ENCODE assay signal across 9 cellular contexts in the genomic region with DNA sequence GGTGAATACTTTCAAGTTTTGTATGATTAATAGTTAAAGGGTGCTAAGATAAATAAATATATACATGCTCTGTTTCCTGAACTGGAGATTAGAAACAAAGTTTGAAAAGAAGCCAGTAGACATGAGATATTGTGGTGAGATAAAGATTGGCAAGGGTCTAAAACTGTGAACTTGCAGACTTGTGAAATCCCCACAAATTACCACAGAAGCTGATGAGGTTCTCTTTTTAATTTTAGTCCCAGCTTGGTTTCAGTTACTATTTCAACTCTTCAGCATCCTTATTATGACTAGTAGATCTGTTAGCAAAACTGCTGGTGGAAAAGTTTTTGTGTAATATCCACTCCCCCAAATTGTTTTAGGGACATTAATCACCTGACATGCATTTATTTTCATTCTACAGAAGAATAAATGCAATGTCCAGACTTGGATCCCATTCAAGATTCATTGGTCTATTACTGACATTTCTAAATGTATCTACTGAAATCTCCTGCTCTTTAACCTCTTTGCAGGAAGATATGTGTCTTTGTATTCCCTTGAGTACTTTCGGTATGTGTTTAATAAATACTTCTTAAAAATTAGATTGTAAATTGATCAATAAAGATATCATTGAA. TPM values are rescaled to one million over a fixed set of nuclear protein-coding genes. Genes with fewer than 3 reads are reported as not detected.
DNase-seq lines count a peak whose midpoint lies in the region; ATAC-seq and TF ChIP-seq lines count a peak whose summit lies in the region.
"Had no signal": no experiment of that assay in that cellular context is flagged by ENCODE, and none has a peak within 500 bp of the region (broad histone marks: within the 10 kb centered on the region; RNA-seq: fewer than 3 reads in every experiment).

No MANE protein-coding gene starts in this region.

- H4K20me1 ChIP-seq in MM.1S (ENCODE audit: insufficient read depth, low read length) = no peaks in the 10 kb centered on the region

- peak; percentile 51 for ATAC-seq in GM18511 (IDR thresholded peaks at IDR 0.05; ENCODE audit: unreplicated experiment)
- ATAC-seq in HG02588 (IDR thresholded peaks at IDR 0.05; ENCODE audit: unreplicated experiment) = peak; percentile 31
- ATAC-seq: HCT116 had no signal

- H3K4me2 ChIP-seq in MM.1S (ENCODE audit: low read depth, low read length) = peak overlapping the region; percentile 68

- no peaks in the 10 kb centered on the region for H3K9me2 ChIP-seq in MM.1S (replicated peaks; ENCODE audit: insufficient read depth, low read length)

- H3K9ac ChIP-seq in MM.1S (ENCODE audit: low read length) = peak overlapping the region; percentile 75

- H3K36me3 ChIP-seq in MM.1S (replicated peaks; ENCODE audit: insufficient read depth, low read length) (no peaks in the 10 kb centered on the region), suprapubic skin (no peaks in the 10 kb centered on the region), WERI-Rb-1 (no peaks in the 10 kb centered on the region)

- H3K79me2 ChIP-seq in MM.1S (ENCODE audit: low read length) = peaks cover 78% of the 10 kb centered on the region

- 97% methylated on average over 1 of the region's 1 CpG for WGBS in suprapubic skin

- no peak overlapping the region for H2AFZ ChIP-seq in MM.1S (ENCODE audit: low read length)

- no peak for TF ChIP-seq POLR2A in suprapubic skin (IDR thresholded peaks at IDR 0.05)

- peaks cover 57% of the 10 kb centered on the region for H3F3A ChIP-seq in MM.1S (ENCODE audit: insufficient read depth, low read length)

- peak; percentile 91 for DNase-seq in MM.1S
- DNase-seq in fibroblast of villous mesenchyme (ENCODE audit: low read depth) = peak; percentile 58
- DNase-seq in NCI-H2081 treated with DMSO at 0.1 percent for 48 hours (lab: John Stamatoyannopoulos, UW) = no peak
- DNase-seq in suprapubic skin (ENCODE audit: low spot score in 2 of 2) = no peak
- DNase-seq in HUDEP-2 (lab: John Stamatoyannopoulos, UW; ENCODE audit: unreplicated experiment in 76 of 76) = no peak
- no peak for DNase-seq in WERI-Rb-1

- H3K27me3 ChIP-seq in MM.1S (replicated peaks; ENCODE audit: insufficient read depth, low read length) (no peaks in the 10 kb centered on the region), suprapubic skin (peaks cover 3% of the 10 kb centered on the region), WERI-Rb-1 (ENCODE audit: insufficient read depth, low read depth, severe bottlenecking) (no peaks in the 10 kb centered on the region)

- no peaks in the 10 kb centered on the region for H3K9me3 ChIP-seq in MM.1S (replicated peaks; ENCODE audit: insufficient read depth, low read length)
- H3K9me3 ChIP-seq in suprapubic skin = no peaks in the 10 kb centered on the region
- H3K9me3 ChIP-seq in WERI-Rb-1 (ENCODE audit: severe bottlenecking) = no peaks in the 10 kb centered on the region

- TF ChIP-seq EP300 in suprapubic skin (IDR thresholded peaks at IDR 0.05) = no peak

- H3K27ac ChIP-seq in MM.1S (ENCODE audit: low read length) (peak overlapping the region; percentile 96), suprapubic skin (no peak overlapping the region), WERI-Rb-1 (no peak overlapping the region)

- H3K4me1 ChIP-seq in MM.1S (ENCODE audit: low read length) (peaks cover 60% of the 10 kb centered on the region), suprapubic skin (no peaks in the 10 kb centered on the region)

- H3K4me3 ChIP-seq in MM.1S (ENCODE audit: low read length) (peak overlapping the region; percentile 32), fibroblast of villous mesenchyme (ENCODE audit: low read depth, low read length) (no peak overlapping the region), suprapubic skin (no peak overlapping the region), WERI-Rb-1 (ENCODE audit: low read depth, low read length) (no peak overlapping the region)

- no peak for TF ChIP-seq CTCF in MM.1S (IDR thresholded peaks at IDR 0.05; ENCODE audit: low read length)
- no peak for TF ChIP-seq CTCF in fibroblast of villous mesenchyme (IDR thresholded peaks at IDR 0.05; ENCODE audit: insufficient read depth, low read depth, low read length)
- TF ChIP-seq CTCF in suprapubic skin (IDR thresholded peaks at IDR 0.05) = no peak
- no peak for TF ChIP-seq CTCF in WERI-Rb-1 (IDR thresholded peaks at IDR 0.05; ENCODE audit: low read depth, low read length)

RNA-seq across cellular contexts. Expression of gene RASGRP3, which starts 20.8 kb away (rescaled TPM):
- total RNA-seq in fibroblast of villous mesenchyme = 4.2 and 12.1 TPM in 2 replicates
- total RNA-seq in suprapubic skin = 10 to 100 TPM in 1 of 4 donors, 1 to 10 TPM in 3; 4.1 to 11.1 (median 6.4) TPM

Comparison
In these comparisons a context has a peak if more than half of its experiments do, and no peak if none do; other contexts are left out.
1. DNase-seq: peak in MM.1S (single experiment) and fibroblast of villous mesenchyme (single experiment); none in NCI-H2081 treated with DMSO at 0.1 percent for 48 hours (single experiment), suprapubic skin (0 of 2), HUDEP-2 (0 of 76) and WERI-Rb-1 (single experiment).